Comparison of ENCODE assay signal across 10 cellular contexts in genomic region chr1:27614625-27615344, GRCh38. TPM values are rescaled to one million over a fixed set of nuclear protein-coding genes. Genes with fewer than 3 reads are reported as not detected.
DNase-seq lines count a peak whose midpoint lies in the region; ATAC-seq and TF ChIP-seq lines count a peak whose summit lies in the region.
"Had no signal": no experiment of that assay in that cellular context is flagged by ENCODE, and none has a peak within 500 bp of the region (broad histone marks: within the 10 kb centered on the region; RNA-seq: fewer than 3 reads in every experiment).

No MANE protein-coding gene starts in this region.

- DNase-seq in activated naive CD4-positive, alpha-beta T cell treated with Interleukin-2 at 50 U/mL for 16 hours = no peak
- DNase-seq in iPS-NIHi7 (ENCODE audit: extremely low spot score) (peak; percentile 87), type B pancreatic cell (ENCODE audit: extremely low spot score, unreplicated experiment) (no peak), BE2C (no peak)
- DNase-seq: DMS79 treated with DMSO at 0.1 percent for 48 hours, Karpas-422, NCI-H1930 had no signal

- no peaks in the 10 kb centered on the region for H3K9me3 ChIP-seq in BE2C

- no peak overlapping the region for H3K4me3 ChIP-seq in BE2C (ENCODE audit: low read depth, low read length)
- H3K4me3 ChIP-seq: lung had no signal

- H3K27me3 Mint-ChIP-seq in activated naive CD4-positive, alpha-beta T cell treated with anti-CD3 and anti-CD28 coated beads, Interleukin-2, amount 50 U/mL, for 24 hours = no peaks in the 10 kb centered on the region
- peaks cover 4% of the 10 kb centered on the region for H3K27me3 Mint-ChIP-seq in type B pancreatic cell

- no peaks in the 10 kb centered on the region for H3K27me3 ChIP-seq in BE2C

- peaks cover 74% of the 10 kb centered on the region for H3K4me1 Mint-ChIP-seq in activated naive CD4-positive, alpha-beta T cell treated with anti-CD3 and anti-CD28 coated beads, Interleukin-2, amount 50 U/mL, for 24 hours
- peaks cover 9% of the 10 kb centered on the region for H3K4me1 Mint-ChIP-seq in type B pancreatic cell (ENCODE audit: unreplicated experiment)

- no peaks in the 10 kb centered on the region for H3K4me1 ChIP-seq in BE2C

- no peaks in the 10 kb centered on the region for H3K36me3 Mint-ChIP-seq in activated naive CD4-positive, alpha-beta T cell treated with anti-CD3 and anti-CD28 coated beads, Interleukin-2, amount 50 U/mL, for 24 hours
- H3K36me3 Mint-ChIP-seq in type B pancreatic cell = no peaks in the 10 kb centered on the region

- no peak for ATAC-seq in HG03039 (IDR thresholded peaks at IDR 0.05; ENCODE audit: unreplicated experiment)

- H3K36me3 ChIP-seq in BE2C = no peaks in the 10 kb centered on the region

- no peak for TF ChIP-seq CTCF in type B pancreatic cell (conservative IDR thresholded peaks at IDR 0.05)
- TF ChIP-seq CTCF in BE2C (IDR thresholded peaks at IDR 0.05; ENCODE audit: low read depth, low read length) = no peak

- H3K9me3 Mint-ChIP-seq in activated naive CD4-positive, alpha-beta T cell treated with anti-CD3 and anti-CD28 coated beads, Interleukin-2, amount 50 U/mL, for 24 hours = no peaks in the 10 kb centered on the region
- H3K9me3 Mint-ChIP-seq in type B pancreatic cell = no peaks in the 10 kb centered on the region

- H3K27ac Mint-ChIP-seq in activated naive CD4-positive, alpha-beta T cell treated with anti-CD3 and anti-CD28 coated beads, Interleukin-2, amount 50 U/mL, for 24 hours = peak overlapping the region; percentile 93
- H3K27ac Mint-ChIP-seq in type B pancreatic cell = no peak overlapping the region

- H3K4me3 Mint-ChIP-seq in activated naive CD4-positive, alpha-beta T cell treated with anti-CD3 and anti-CD28 coated beads, Interleukin-2, amount 50 U/mL, for 24 hours = no peak overlapping the region
- H3K4me3 Mint-ChIP-seq in type B pancreatic cell = peak overlapping the region; percentile 70

RNA-seq across cellular contexts. Expression of gene AHDC1, which starts 10.8 kb away (rescaled TPM):
- 49.3 and 61.0 TPM in 2 replicates for total RNA-seq in type B pancreatic cell (ENCODE audit: low replicate concordance)
- 49.9 TPM for polyA plus RNA-seq in BE2C (2012; ENCODE audit: insufficient read depth, insufficient read length, low read depth)

RNA-seq across cellular contexts. Expression of gene FGR, which starts 20.2 kb away (rescaled TPM):
- not detected in 2 replicates for total RNA-seq in type B pancreatic cell (ENCODE audit: low replicate concordance)
- not detected for polyA plus RNA-seq in BE2C (2012; ENCODE audit: insufficient read depth, insufficient read length, low read depth)

RNA-seq across cellular contexts. Expression of gene IFI6, which starts 57.2 kb away (rescaled TPM):
- 62.2 and 136 TPM in 2 replicates for total RNA-seq in type B pancreatic cell (ENCODE audit: low replicate concordance)
- 19.9 TPM for polyA plus RNA-seq in BE2C (2012; ENCODE audit: insufficient read depth, insufficient read length, low read depth)
